ENCODE assay signal across 8 cellular contexts in the genomic region with DNA sequence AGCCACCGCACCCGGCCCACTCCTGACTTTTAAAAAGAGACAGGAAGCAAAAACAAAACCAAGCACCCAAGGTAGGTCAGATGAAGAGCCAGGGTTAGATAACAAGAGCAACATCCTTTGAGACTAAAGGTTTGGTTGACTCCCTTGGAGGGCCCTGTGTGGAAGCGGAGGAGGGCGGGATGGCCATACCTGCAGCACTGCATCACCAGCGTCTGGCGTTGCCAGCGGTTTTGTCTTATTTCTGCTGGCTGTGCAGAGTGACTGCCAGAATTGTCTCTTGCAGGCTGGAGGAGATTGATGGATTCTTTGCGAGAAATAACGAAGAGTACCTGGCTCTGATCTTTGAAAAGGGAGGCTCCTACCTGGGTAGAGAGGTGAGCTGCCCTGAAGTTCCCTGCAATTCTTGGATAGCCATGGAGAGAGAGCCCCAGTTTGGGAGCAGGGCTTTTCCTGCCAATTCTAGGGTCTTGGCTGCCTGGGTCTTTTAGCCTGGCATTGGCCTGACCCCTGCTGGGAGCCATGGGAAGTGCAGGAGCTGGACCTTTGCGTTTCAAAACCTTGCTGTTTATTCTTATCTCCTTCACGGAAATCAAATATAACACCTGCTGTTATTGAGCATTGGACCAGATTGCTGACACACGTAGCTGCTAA. TPM values are rescaled to one million over a fixed set of nuclear protein-coding genes. Genes with fewer than 3 reads are reported as not detected.
DNase-seq lines count a peak whose midpoint lies in the region; ATAC-seq lines count a peak whose summit lies in the region.

No MANE protein-coding gene starts in this region.

- H3K4me3 Mint-ChIP-seq in activated naive CD4-positive, alpha-beta T cell treated with anti-CD3 and anti-CD28 coated beads, Interleukin-2, amount 10 ng/mL, durations not matched to agents 7 days and 5 days = no peak overlapping the region

- no peak overlapping the region for H3K4me3 ChIP-seq in SJCRH30

- H3K27me3 Mint-ChIP-seq in activated naive CD4-positive, alpha-beta T cell treated with anti-CD3 and anti-CD28 coated beads, Interleukin-2, amount 10 ng/mL, durations not matched to agents 7 days and 5 days = no peaks in the 10 kb centered on the region

- H3K4me1 Mint-ChIP-seq in activated naive CD4-positive, alpha-beta T cell treated with anti-CD3 and anti-CD28 coated beads, Interleukin-2, amount 10 ng/mL, durations not matched to agents 7 days and 5 days = no peaks in the 10 kb centered on the region

- no peaks in the 10 kb centered on the region for H3K9me3 ChIP-seq in SJCRH30 (replicated peaks)

- 0 out of 2 replicates have a peak, but pooled peaks cover 5% of the 10 kb centered on the region for H3K4me1 ChIP-seq in SJCRH30

- intact Hi-C loops in head of caudate nucleus (cut with DNase I) = loop anchor here (10.0 kb wide), 3 partner anchors 224 to 474 kb away; partner anchors contain the start of genes CEP350 and TOR1AIP1

- peak; percentile 68 for DNase-seq in ELR (ENCODE audit: low read depth)
- peak; percentile 69 for DNase-seq in HK-2 (ENCODE audit: unreplicated experiment)
- peak; percentile 51 to 79 for DNase-seq in SJCRH30
- DNase-seq in activated naive CD4-positive, alpha-beta T cell treated with anti-CD3 and anti-CD28 coated beads, Interleukin-2, amount 10 ng/mL, durations not matched to agents 7 days and 5 days = peak; percentile 76
- peak; percentile 40 to 90 (median 76) for DNase-seq in head of caudate nucleus
- peak; percentile 75 for DNase-seq in retina
- DNase-seq in mesenteric fat pad (ENCODE audit: low spot score) = no peak

- no peaks in the 10 kb centered on the region for H3K36me3 Mint-ChIP-seq in activated naive CD4-positive, alpha-beta T cell treated with anti-CD3 and anti-CD28 coated beads, Interleukin-2, amount 10 ng/mL, durations not matched to agents 7 days and 5 days

- H3K27ac Mint-ChIP-seq in activated naive CD4-positive, alpha-beta T cell treated with anti-CD3 and anti-CD28 coated beads, Interleukin-2, amount 10 ng/mL, durations not matched to agents 7 days and 5 days = no peak overlapping the region

- CTCF ChIA-PET in activated naive CD4-positive, alpha-beta T cell treated with anti-CD3 and anti-CD28 coated beads, Interleukin-2, amount 10 ng/mL, durations not matched to agents 7 days and 5 days (lab: Charles Lee) = interaction anchor here (0.7 to 7.8 kb wide), 33 partner anchors 7 to 474 kb away, joined by 3 to 98 read pairs (median 4); partner anchors contain the start of gene QSOX1

- H3K27me3 ChIP-seq in SJCRH30 = no peaks in the 10 kb centered on the region

- H3K9me3 Mint-ChIP-seq in activated naive CD4-positive, alpha-beta T cell treated with anti-CD3 and anti-CD28 coated beads, Interleukin-2, amount 10 ng/mL, durations not matched to agents 7 days and 5 days = no peaks in the 10 kb centered on the region

- no peak for ATAC-seq in HG02840 (IDR thresholded peaks at IDR 0.05; ENCODE audit: low FRiP score, unreplicated experiment)

- H3K27ac ChIP-seq in SJCRH30 = no peak overlapping the region

- H3K36me3 ChIP-seq in SJCRH30 = no peaks in the 10 kb centered on the region

RNA-seq across cellular contexts. Expression of gene QSOX1, which starts 24.0 kb away (rescaled TPM):
- total RNA-seq in SJCRH30 (2014; rRNA removed; shearing (Covaris generic)) = 9.8 and 11.6 TPM in 2 replicates
- total RNA-seq in mesenteric fat pad = 104 TPM

RNA-seq across cellular contexts. Expression of gene LHX4, which starts 51.4 kb away (rescaled TPM):
- total RNA-seq in SJCRH30 (2014; rRNA removed; shearing (Covaris generic)) = 3.7 and 4.2 TPM in 2 replicates
- total RNA-seq in mesenteric fat pad = 0.06 TPM
